In genomic region chr2:54471221-54471711, GRCh38 we compare ENCODE assay signal across 8 cellular contexts. TPM values are rescaled to one million over a fixed set of nuclear protein-coding genes. Genes with fewer than 3 reads are reported as not detected.
DNase-seq lines count a peak whose midpoint lies in the region; ATAC-seq and TF ChIP-seq lines count a peak whose summit lies in the region.

No MANE protein-coding gene starts in this region.

- no peaks in the 10 kb centered on the region for H3K9me2 ChIP-seq in SU-DHL-6 (replicated peaks; ENCODE audit: insufficient read depth, low read length)

- H2AFZ ChIP-seq in SU-DHL-6 (ENCODE audit: low read depth, low read length, severe bottlenecking) = no peak overlapping the region

- peak overlapping the region; percentile 72 for H3K4me2 ChIP-seq in SU-DHL-6 (ENCODE audit: low read depth, low read length, poor library complexity, severe bottlenecking)

- peak overlapping the region; percentile 45 for H3K9ac ChIP-seq in SU-DHL-6 (ENCODE audit: low read length)

- no peaks in the 10 kb centered on the region for H3K27me3 ChIP-seq in SU-DHL-6 (ENCODE audit: low read length)
- no peaks in the 10 kb centered on the region for H3K27me3 ChIP-seq in left lung

- intact Hi-C loops in left lung (cut with DNase I) (no loop called here), posterior cingulate gyrus (cut with DNase I) (no loop called here)

- H4K20me1 ChIP-seq in SU-DHL-6 (ENCODE audit: low read depth, low read length) = no peaks in the 10 kb centered on the region

- H3K4me3 ChIP-seq in SU-DHL-6 (ENCODE audit: insufficient read depth, low read length, poor library complexity, severe bottlenecking) (peak overlapping the region; percentile 48), left lung (no peak overlapping the region)

- H3K79me2 ChIP-seq in SU-DHL-6 (ENCODE audit: insufficient read depth, low read length) = peaks cover 52% of the 10 kb centered on the region

- TF ChIP-seq CTCF in SU-DHL-6 (IDR thresholded peaks at IDR 0.05; ENCODE audit: insufficient read depth, low read length, poor library complexity, severe bottlenecking) (no peak), left lung (IDR thresholded peaks at IDR 0.05) (no peak)

- peak; percentile 78 for ATAC-seq in HG03175 (IDR thresholded peaks at IDR 0.05; ENCODE audit: unreplicated experiment)
- peak; percentile 32 for ATAC-seq in left lung

- H3F3A ChIP-seq in SU-DHL-6 (ENCODE audit: insufficient read depth) = peaks cover 28% of the 10 kb centered on the region

- H3K9me3 ChIP-seq in SU-DHL-6 (ENCODE audit: insufficient read depth, low read length) (no peaks in the 10 kb centered on the region), left lung (no peaks in the 10 kb centered on the region)

- H3K27ac ChIP-seq in SU-DHL-6 (ENCODE audit: low read depth, low read length) (peak overlapping the region; percentile 88), left lung (peak overlapping the region; percentile 61 to 77)

- H3K4me1 ChIP-seq in left lung = peaks cover 38 to 62% of the 10 kb centered on the region in 2 donors

- peak in 2 of 3 experiments; percentile 51 to 64 for DNase-seq in NCI-H1417 (lab: John Stamatoyannopoulos, UW)
- DNase-seq in NCI-H1417 treated with DMSO at 0.1 percent for 48 hours (lab: John Stamatoyannopoulos, UW) = no peak
- DNase-seq in left lung = no peak
- DNase-seq in AML-193 (lab: John Stamatoyannopoulos, UW) = no peak
- DNase-seq in NK-92 treated with Interleukin-12 subunit alpha and Interleukin-12 subunit beta, amount 100 ng/mL, for 24 hours (lab: John Stamatoyannopoulos, UW) = no peak
- no peak for DNase-seq in posterior cingulate gyrus

- H3K36me3 ChIP-seq in SU-DHL-6 (ENCODE audit: low read length) (no peaks in the 10 kb centered on the region), left lung (no peaks in the 10 kb centered on the region)

RNA-seq across cellular contexts. Expression of gene SPTBN1, which starts 15.1 kb away (rescaled TPM):
- 100 to 1,000 TPM; 441 to 550 TPM for total RNA-seq in left lung

Comparison
In these comparisons a context has a peak if more than half of its experiments do, and no peak if none do; other contexts are left out.
1. DNase-seq: peak in NCI-H1417 (2 of 3); none in NCI-H1417 treated with DMSO at 0.1 percent for 48 hours (single experiment), left lung (0 of 2), AML-193 (0 of 2), NK-92 treated with Interleukin-12 subunit alpha and Interleukin-12 subunit beta, amount 100 ng/mL, for 24 hours (single experiment) and posterior cingulate gyrus (0 of 10).